Comparison of ENCODE assay signal across 8 cellular contexts in the genomic region with DNA sequence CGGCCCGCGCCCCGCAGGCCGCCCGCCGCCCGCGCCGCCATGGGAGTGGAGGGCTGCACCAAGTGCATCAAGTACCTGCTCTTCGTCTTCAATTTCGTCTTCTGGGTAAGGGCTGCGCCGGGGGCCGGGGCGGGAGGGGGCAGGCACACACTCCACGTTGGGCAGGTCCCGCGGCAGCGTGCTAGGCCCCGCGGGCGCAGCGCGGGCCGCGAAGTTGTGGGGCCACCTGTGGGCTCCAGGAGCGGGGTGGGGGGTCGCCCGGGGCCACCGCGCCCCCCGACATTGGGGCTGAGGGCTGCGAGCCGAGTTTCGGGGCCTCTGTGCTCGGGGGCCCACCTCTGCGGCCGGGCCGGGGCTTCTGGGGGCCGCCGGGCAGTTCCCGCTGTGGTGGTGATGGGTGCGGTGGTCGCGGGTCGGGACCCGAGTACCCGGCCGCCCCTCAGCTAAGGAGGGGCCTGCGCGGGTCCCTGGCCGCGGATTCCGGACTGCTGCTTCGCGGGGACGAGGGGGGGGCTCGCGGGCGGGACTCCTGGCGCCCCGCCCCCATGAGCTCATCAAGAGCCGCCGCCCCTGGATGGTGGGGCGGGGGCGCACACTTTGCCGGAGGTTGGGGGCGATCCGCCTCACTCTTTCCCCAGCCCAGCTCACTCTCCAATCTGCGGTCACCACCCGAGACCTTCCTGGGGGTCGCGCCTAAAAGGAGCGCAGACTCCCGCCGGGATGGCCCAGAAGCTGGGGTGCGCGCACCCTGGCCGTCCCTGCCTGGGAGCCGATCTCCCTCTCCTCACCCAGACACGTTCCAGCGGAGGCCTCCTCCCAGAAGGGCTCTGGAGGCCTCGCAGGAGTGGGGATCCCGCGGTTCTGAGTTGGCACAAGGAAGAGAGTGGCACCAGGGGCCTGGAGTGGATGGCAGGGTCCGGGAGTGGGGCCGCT. TPM values are rescaled to one million over a fixed set of nuclear protein-coding genes. Genes with fewer than 3 reads are reported as not detected.
DNase-seq lines count a peak whose midpoint lies in the region; ATAC-seq and TF ChIP-seq lines count a peak whose summit lies in the region.

No MANE protein-coding gene starts in this region.

- TF ChIP-seq POLR2A in prostate gland (IDR thresholded peaks at IDR 0.05): peak; percentile 71

- H3K27me3 ChIP-seq in SJCRH30: no peaks in the 10 kb centered on the region
- H3K27me3 ChIP-seq in adipocyte (replicated peaks; ENCODE audit: control insufficient read depth, insufficient read depth, low read length): no peaks in the 10 kb centered on the region
- H3K27me3 ChIP-seq in left ventricle myocardium inferior (ENCODE audit: low read depth): no peaks in the 10 kb centered on the region
- H3K27me3 ChIP-seq in prostate gland (replicated peaks; ENCODE audit: insufficient read depth): no peaks in the 10 kb centered on the region

- intact Hi-C loops in left ventricle myocardium inferior (cut with micrococcal nuclease) (loop anchor here (10.0 kb wide), 1 partner anchor 63 kb away; no protein-coding TSS in a partner anchor), prostate gland (cut with DNase I) (loop anchor here (2.0 kb wide), 1 partner anchor 67 kb away; no protein-coding TSS in a partner anchor)

- H3K9me3 ChIP-seq in ES-I3 (ENCODE audit: control insufficient read depth, insufficient read depth, low read length) (no peaks in the 10 kb centered on the region), SJCRH30 (replicated peaks) (no peaks in the 10 kb centered on the region), adipocyte (ENCODE audit: control insufficient read depth, low read length) (no peaks in the 10 kb centered on the region), left ventricle myocardium inferior (replicated peaks) (no peaks in the 10 kb centered on the region), prostate gland (no peaks in the 10 kb centered on the region)

- H3K36me3 ChIP-seq in ES-I3 (ENCODE audit: insufficient read depth, low read length) (no peaks in the 10 kb centered on the region), SJCRH30 (no peaks in the 10 kb centered on the region; the same call in 1 of the 2 replicates), adipocyte (ENCODE audit: control insufficient read depth, insufficient read depth, low read length, severe bottlenecking) (peaks cover 5% of the 10 kb centered on the region), left ventricle myocardium inferior (no peaks in the 10 kb centered on the region), prostate gland (no peaks in the 10 kb centered on the region)

- H3K4me1 ChIP-seq in ES-I3 (ENCODE audit: insufficient read depth, low read length) (peaks cover 13% of the 10 kb centered on the region; the same call in 1 of the 2 replicates), SJCRH30 (peaks cover 6% of the 10 kb centered on the region), adipocyte (ENCODE audit: control insufficient read depth, insufficient read depth, low read length) (peaks cover 35% of the 10 kb centered on the region), left ventricle myocardium inferior (peaks cover 75% of the 10 kb centered on the region), prostate gland (replicated peaks) (peaks cover 29% of the 10 kb centered on the region)

- peak; percentile 28 for ATAC-seq in HG02678 (IDR thresholded peaks at IDR 0.05; ENCODE audit: unreplicated experiment)
- no peak for ATAC-seq in HG03565 (IDR thresholded peaks at IDR 0.05; ENCODE audit: unreplicated experiment)
- ATAC-seq in GM18870 (IDR thresholded peaks at IDR 0.05; ENCODE audit: unreplicated experiment): no peak

- H3K4me3 ChIP-seq in SJCRH30: peak overlapping the region; percentile 88
- H3K4me3 ChIP-seq in adipocyte (ENCODE audit: low read length): peak overlapping the region; percentile 97
- peak overlapping the region; percentile 100 for H3K4me3 ChIP-seq in left ventricle myocardium inferior
- H3K4me3 ChIP-seq in prostate gland: peak overlapping the region; percentile 93 to 100

- TF ChIP-seq CTCF in left ventricle myocardium inferior (IDR thresholded peaks at IDR 0.05; ENCODE audit: borderline replicate concordance) (no peak), prostate gland (IDR thresholded peaks at IDR 0.05) (no peak)

- peak; percentile 44 to 60 for DNase-seq in SJCRH30
- peak; percentile 89 for DNase-seq in adipocyte (ENCODE audit: low read depth)
- DNase-seq in left ventricle myocardium inferior: peak; percentile 75
- peak; percentile 73 for DNase-seq in prostate gland (ENCODE audit: low spot score)

- H3K27ac ChIP-seq in SJCRH30 (peak overlapping the region; percentile 44; the same call in 1 of the 2 replicates), left ventricle myocardium inferior (replicated peaks) (peak overlapping the region; percentile 99), prostate gland (peak overlapping the region; percentile 97 to 98)

- H3K9ac ChIP-seq in ES-I3 (ENCODE audit: low read depth, low read length): peak overlapping the region; percentile 88
- H3K9ac ChIP-seq in adipocyte (ENCODE audit: low read length): peak overlapping the region; percentile 98

- 0% methylated on average over 44 of the region's 88 CpGs for WGBS in prostate gland

RNA-seq across cellular contexts. Expression of a gene that starts 0.7 kb away (rescaled TPM):
- total RNA-seq in SJCRH30 (2014; rRNA removed; shearing (Covaris generic)): 95.3 and 97.7 TPM in 2 replicates
- 412 TPM for total RNA-seq in left ventricle myocardium inferior
- total RNA-seq in prostate gland: 100 to 1,000 TPM; 472 to 927 TPM

RNA-seq across cellular contexts. Expression of a gene that starts 22.8 kb away (rescaled TPM):
- total RNA-seq in SJCRH30 (2014; rRNA removed; shearing (Covaris generic)): 26.7 and 31.1 TPM in 2 replicates
- 31.7 TPM for total RNA-seq in left ventricle myocardium inferior
- 10 to 100 TPM; 40.4 to 71.1 TPM for total RNA-seq in prostate gland

Comparison
In these comparisons a context has a peak if more than half of its experiments do, and no peak if none do; other contexts are left out.
1. H3K27ac ChIP-seq: peak in every context shown above with its lines; median percentile 99 in left ventricle myocardium inferior; 98 in prostate gland; 44 in SJCRH30.